In genomic region chr22:17201285-17201945, GRCh38 we compare ENCODE assay signal across 13 cellular contexts. TPM values are rescaled to one million over a fixed set of nuclear protein-coding genes. Genes with fewer than 3 reads are reported as not detected.
DNase-seq lines count a peak whose midpoint lies in the region; ATAC-seq, FAIRE-seq and TF ChIP-seq lines count a peak whose summit lies in the region.
"Had no signal": no experiment of that assay in that cellular context is flagged by ENCODE, and none has a peak within 500 bp of the region (broad histone marks: within the 10 kb centered on the region; RNA-seq: fewer than 3 reads in every experiment).

No MANE protein-coding gene starts in this region.

- H3K4me1 ChIP-seq in small intestine (ENCODE audit: control insufficient read depth in 2 of 2, insufficient read depth in 1 of 2, low read depth in 1 of 2, low read length in 1 of 2): peaks cover 0 to 1% of the 10 kb centered on the region in 2 donors

- TF ChIP-seq CTCF in foreskin fibroblast (IDR thresholded peaks at IDR 0.05; ENCODE audit: low read depth, low read length): peak; percentile 12

- H3K27ac ChIP-seq in small intestine (ENCODE audit: low read depth in 1 of 2, low read length in 1 of 2): no peak overlapping the region
- H3K27ac ChIP-seq: spleen, stomach had no signal

- no peak for FAIRE-seq in small intestine (lab: Jason Lieb, UNC)
- FAIRE-seq: GM12878 had no signal

- 6 to 46% (median 28%) methylated on average over 8 of the region's 8 CpGs for WGBS in small intestine, 3 donors

- H3K4me1 Mint-ChIP-seq in activated T-cell treated with anti-CD3 and anti-CD28 coated beads, Interleukin-2, amount 50 U/mL, for 72 hours (ENCODE audit: low read depth): no peaks in the 10 kb centered on the region
- peaks cover 3% of the 10 kb centered on the region for H3K4me1 Mint-ChIP-seq in activated T-cell treated with anti-CD3 and anti-CD28 coated beads, Interleukin-2, amount 50 U/mL, for 4 hours (ENCODE audit: low read depth)

- H3K36me3 ChIP-seq in small intestine (ENCODE audit: control insufficient read depth in 2 of 2, insufficient read depth in 2 of 2, low read length in 2 of 2): no peaks in the 10 kb centered on the region
- H3K36me3 ChIP-seq: stomach had no signal

- H3K9me3 Mint-ChIP-seq in activated T-cell treated with anti-CD3 and anti-CD28 coated beads, Interleukin-2, amount 50 U/mL, for 72 hours: no peaks in the 10 kb centered on the region
- H3K9me3 Mint-ChIP-seq in activated T-cell treated with anti-CD3 and anti-CD28 coated beads, Interleukin-2, amount 50 U/mL, for 4 hours: no peaks in the 10 kb centered on the region

- H3K36me3 Mint-ChIP-seq in activated T-cell treated with anti-CD3 and anti-CD28 coated beads, Interleukin-2, amount 50 U/mL, for 72 hours (ENCODE audit: insufficient read depth in 2 of 2): no peaks in the 10 kb centered on the region
- peaks cover 21% of the 10 kb centered on the region for H3K36me3 Mint-ChIP-seq in activated T-cell treated with anti-CD3 and anti-CD28 coated beads, Interleukin-2, amount 50 U/mL, for 4 hours (ENCODE audit: insufficient read depth)

- no peak for DNase-seq in activated T-cell treated with anti-CD3 and anti-CD28 coated beads, Interleukin-2, amount 50 U/mL, for 72 hours
- DNase-seq in activated T-cell treated with anti-CD3 and anti-CD28 coated beads, Interleukin-2, amount 50 U/mL, for 4 hours: no peak
- DNase-seq in foreskin fibroblast: peak in 1 of 2 donors; percentile 42
- peak; percentile 38 for DNase-seq in small intestine
- no peak for DNase-seq in occipital lobe (lab: John Stamatoyannopoulos, UW)
- DNase-seq in hypothalamus (lab: John Stamatoyannopoulos, UW): no peak
- DNase-seq in SIG-M5 treated with dmso at 0.1 percent for 504 hours (lab: John Stamatoyannopoulos, UW; ENCODE audit: unreplicated experiment): no peak
- DNase-seq: NCI-H1417 treated with DMSO at 0.1 percent for 48 hours, spleen, stomach had no signal

- no peak for ATAC-seq in activated T-cell treated with anti-CD3 and anti-CD28 coated beads, Interleukin-2, amount 50 U/mL, for 72 hours (replicated peaks in 1 of 2)
- ATAC-seq in activated T-cell treated with anti-CD3 and anti-CD28 coated beads, Interleukin-2, amount 50 U/mL, for 4 hours: no peak
- ATAC-seq in SK-N-SH treated with all-trans-retinoic acid at 6 μM for 48 hours: peak; percentile 58
- ATAC-seq: GM12878, Right ventricle myocardium inferior had no signal

- no peak overlapping the region for H3K4me3 Mint-ChIP-seq in activated T-cell treated with anti-CD3 and anti-CD28 coated beads, Interleukin-2, amount 50 U/mL, for 72 hours
- no peak overlapping the region for H3K4me3 Mint-ChIP-seq in activated T-cell treated with anti-CD3 and anti-CD28 coated beads, Interleukin-2, amount 50 U/mL, for 4 hours

- no peaks in the 10 kb centered on the region for H3K27me3 Mint-ChIP-seq in activated T-cell treated with anti-CD3 and anti-CD28 coated beads, Interleukin-2, amount 50 U/mL, for 72 hours (ENCODE audit: low read depth)
- H3K27me3 Mint-ChIP-seq in activated T-cell treated with anti-CD3 and anti-CD28 coated beads, Interleukin-2, amount 50 U/mL, for 4 hours (ENCODE audit: low read depth): no peaks in the 10 kb centered on the region

- H3K27me3 ChIP-seq in small intestine (ENCODE audit: control insufficient read depth in 2 of 2, insufficient read depth in 2 of 2, low read length in 2 of 2): no peaks in the 10 kb centered on the region
- H3K27me3 ChIP-seq: spleen had no signal

- H3K4me3 ChIP-seq in foreskin fibroblast (ENCODE audit: low read depth in 1 of 2, low read length in 2 of 2) (no peak overlapping the region), small intestine (ENCODE audit: low read depth in 1 of 2, low read length in 2 of 2) (no peak overlapping the region)
- H3K4me3 ChIP-seq: GM12878, spleen, stomach had no signal

- H3K9me3 ChIP-seq in small intestine (ENCODE audit: control insufficient read depth, low read depth): no peaks in the 10 kb centered on the region
- H3K9me3 ChIP-seq: spleen, stomach had no signal

- peak overlapping the region; percentile 6 for H3K27ac Mint-ChIP-seq in activated T-cell treated with anti-CD3 and anti-CD28 coated beads, Interleukin-2, amount 50 U/mL, for 72 hours

TF ChIP-seq in SK-N-SH treated with all-trans-retinoic acid at 6 μM for 48 hours, 23 proteins besides CTCF, POLR2A, EP300 and RAD21:
- no peak for TF ChIP-seq TOX (CRISPR knock-in tag; IDR thresholded peaks at IDR 0.05; ENCODE audit: borderline replicate concordance)
- TF ChIP-seq BACH2 (CRISPR knock-in tag; IDR thresholded peaks at IDR 0.05; ENCODE audit: borderline replicate concordance): no peak
- no peak for TF ChIP-seq ZNF70 (CRISPR knock-in tag; IDR thresholded peaks at IDR 0.05)
- TF ChIP-seq POU6F1 (CRISPR knock-in tag; IDR thresholded peaks at IDR 0.05; ENCODE audit: borderline replicate concordance, low read depth): no peak
- no peak for TF ChIP-seq ISL1 (CRISPR knock-in tag; IDR thresholded peaks at IDR 0.05)
- no peak for TF ChIP-seq PATZ1 (CRISPR knock-in tag; IDR thresholded peaks at IDR 0.05; ENCODE audit: borderline replicate concordance)
- TF ChIP-seq ZFP30 (CRISPR knock-in tag; IDR thresholded peaks at IDR 0.05): no peak
- no peak for TF ChIP-seq CSRNP3 (CRISPR knock-in tag; IDR thresholded peaks at IDR 0.05)
- TF ChIP-seq ARNTL (CRISPR knock-in tag; IDR thresholded peaks at IDR 0.05; ENCODE audit: borderline replicate concordance, low read depth): no peak

RNA-seq across cellular contexts. Expression of gene ADA2, which starts 17.8 kb away (rescaled TPM):
- 10 to 100 TPM; 13.0 to 16.1 TPM for total RNA-seq in activated T-cell treated with anti-CD3 and anti-CD28 coated beads, Interleukin-2, amount 50 U/mL, for 72 hours
- total RNA-seq in activated T-cell treated with anti-CD3 and anti-CD28 coated beads, Interleukin-2, amount 50 U/mL, for 4 hours: 1 to 10 TPM; 1.2 to 2.3 (median 1.3) TPM
- polyA plus RNA-seq in small intestine: 10 to 100 TPM in 1 of 3 donors, 1 to 10 TPM in 2; 2.7 to 20.5 (median 7.6) TPM
- total RNA-seq in occipital lobe: 3.4 TPM

RNA-seq across cellular contexts. Expression of gene HDHD5, which starts 42.3 kb away (rescaled TPM):
- total RNA-seq in activated T-cell treated with anti-CD3 and anti-CD28 coated beads, Interleukin-2, amount 50 U/mL, for 72 hours: 10 to 100 TPM; 23.5 to 26.1 TPM
- total RNA-seq in activated T-cell treated with anti-CD3 and anti-CD28 coated beads, Interleukin-2, amount 50 U/mL, for 4 hours: 10 to 100 TPM; 56.2 to 69.1 (median 68.3) TPM
- 10 to 100 TPM; 61.4 to 70.8 (median 62.0) TPM for polyA plus RNA-seq in small intestine
- total RNA-seq in occipital lobe: 41.3 TPM
